Comparison of ENCODE assay signal across 28 cellular contexts in the genomic region with DNA sequence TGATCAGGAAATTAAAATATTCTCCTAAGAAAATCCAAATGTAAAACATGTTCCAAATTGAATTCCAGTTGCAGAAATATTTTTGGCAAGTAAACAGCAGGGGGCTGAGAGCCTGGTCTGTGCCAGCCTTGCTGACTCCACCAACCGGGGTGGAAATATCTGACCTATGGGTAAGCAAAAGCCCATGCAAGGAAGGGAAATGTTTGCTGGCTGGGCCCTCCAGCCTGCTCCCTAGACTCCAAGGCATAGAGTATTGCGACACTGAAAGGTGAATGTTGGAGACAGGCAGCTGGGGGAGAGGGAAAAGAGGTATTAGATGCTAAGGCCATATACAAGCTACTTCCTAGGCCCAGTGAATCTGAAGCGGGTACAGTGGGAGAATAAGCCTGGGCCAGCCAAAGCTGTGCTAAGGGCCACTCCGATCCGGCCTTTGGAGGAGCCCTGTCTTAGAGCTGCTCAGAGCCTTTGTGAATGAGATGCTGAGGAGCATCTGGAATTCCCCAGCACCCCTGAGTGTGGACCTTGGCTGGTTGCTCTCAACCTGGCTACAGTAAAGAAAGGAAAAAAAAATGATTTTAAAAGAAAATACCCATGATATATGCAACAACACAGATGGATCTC. TPM values are rescaled to one million over a fixed set of nuclear protein-coding genes. Genes with fewer than 3 reads are reported as not detected.
DNase-seq lines count a peak whose midpoint lies in the region; ATAC-seq and TF ChIP-seq lines count a peak whose summit lies in the region.
"Had no signal": no experiment of that assay in that cellular context is flagged by ENCODE, and none has a peak within 500 bp of the region (broad histone marks: within the 10 kb centered on the region; RNA-seq: fewer than 3 reads in every experiment).

No MANE protein-coding gene starts in this region.

- H3K4me1 Mint-ChIP-seq in MCF 10A (ENCODE audit: insufficient read depth, unreplicated experiment) = no peaks in the 10 kb centered on the region
- peaks cover 13% of the 10 kb centered on the region for H3K4me1 Mint-ChIP-seq in WTC11
- H3K4me1 Mint-ChIP-seq: nephron progenitor cell; stimulated activated effector memory CD8-positive, alpha-beta T cell treated with anti-CD3 and anti-CD28 coated beads, Interleukin-12 subunit alpha, Interleukin-12 subunit beta, amount 100 ng/mL, for 72 hours had no signal

- H3K4me3 ChIP-seq in mammary epithelial cell (replicated peaks in 1 of 3; ENCODE audit: insufficient read depth in 1 of 3, low read depth in 2 of 3, low read length in 3 of 3) (no peak overlapping the region), fibroblast of pulmonary artery (replicated peaks; ENCODE audit: low read depth, low read length) (no peak overlapping the region)
- H3K4me3 ChIP-seq: PC-9, upper lobe of right lung had no signal

- dilution Hi-C loops in mammary epithelial cell (cut with HindIII; ENCODE audit: low sequenced_read_pairs) = no loop called here

- no peak for TF ChIP-seq CTCF in MCF 10A (IDR thresholded peaks at IDR 0.05; ENCODE audit: unreplicated experiment)
- TF ChIP-seq CTCF in mammary epithelial cell (conservative IDR thresholded peaks at IDR 0.05 in 1 of 2, IDR thresholded peaks at IDR 0.05 in 1 of 2; ENCODE audit: extremely low read depth in 1 of 2, insufficient read depth in 1 of 2, low read depth in 1 of 2, low read length in 2 of 2) = no peak
- TF ChIP-seq CTCF in WTC11 (IDR thresholded peaks at IDR 0.05) = no peak
- TF ChIP-seq CTCF in fibroblast of pulmonary artery (IDR thresholded peaks at IDR 0.05; ENCODE audit: low read length, missing control alignments) = no peak

- H3K4me1 ChIP-seq in mammary epithelial cell (ENCODE audit: insufficient read depth, low read length) = no peaks in the 10 kb centered on the region
- H3K4me1 ChIP-seq: upper lobe of right lung had no signal

- H2AFZ ChIP-seq in mammary epithelial cell (ENCODE audit: low read depth, low read length) = no peak overlapping the region
- H2AFZ ChIP-seq: PC-9 had no signal

- no peak overlapping the region for H3K4me2 ChIP-seq in mammary epithelial cell (ENCODE audit: insufficient read depth, low read depth, low read length)
- H3K4me2 ChIP-seq: PC-9 had no signal

- H3K4me3 Mint-ChIP-seq in MCF 10A (ENCODE audit: unreplicated experiment) (no peak overlapping the region), WTC11 (no peak overlapping the region)
- H3K4me3 Mint-ChIP-seq: activated T-cell treated with anti-CD3 and anti-CD28 coated beads, Interleukin-2, amount 50 U/mL, for 72 hours; nephron progenitor cell; stimulated activated effector memory CD8-positive, alpha-beta T cell treated with anti-CD3 and anti-CD28 coated beads, Interleukin-12 subunit alpha, Interleukin-12 subunit beta, amount 100 ng/mL, for 72 hours; T-helper 17 cell had no signal

- WGBS in mammary epithelial cell (ENCODE audit: low coverage, missing lambda C conversion rate) = 70% methylated on average over 5 of the region's 5 CpGs

- H3K36me3 Mint-ChIP-seq in MCF 10A (ENCODE audit: insufficient read depth, unreplicated experiment) (no peaks in the 10 kb centered on the region), WTC11 (no peaks in the 10 kb centered on the region)
- H3K36me3 Mint-ChIP-seq: stimulated activated effector memory CD8-positive, alpha-beta T cell treated with anti-CD3 and anti-CD28 coated beads, Interleukin-12 subunit alpha, Interleukin-12 subunit beta, amount 100 ng/mL, for 72 hours had no signal

- DNase-seq in MCF 10A (ENCODE audit: unreplicated experiment) (peak; percentile 26), mammary epithelial cell (no peak), WTC11 (ENCODE audit: low spot score) (no peak), fibroblast of pulmonary artery (ENCODE audit: low read depth) (peak; percentile 18), amniotic stem cell (lab: John Stamatoyannopoulos, UW) (no peak)
- no peak for DNase-seq in stimulated activated CD4-positive, alpha-beta T cell treated with anti-CD3 and anti-CD28 coated beads, Interleukin-2, amount 100 ng/mL, for 24 hours
- no peak for DNase-seq in stimulated activated naive CD4-positive, alpha-beta T cell (lab: John Stamatoyannopoulos, UW)
- DNase-seq: activated CD4-positive, alpha-beta T cell treated with anti-CD3 and anti-CD28 coated beads, Interleukin-2, amount 50 U/mL, for 48 hours; activated T-cell treated with anti-CD3 and anti-CD28 coated beads, Interleukin-2, amount 50 U/mL, for 72 hours; Calu3; cerebellar nuclear complex; hippocampal formation; KG1; mesenchymal stem cell; NCI-H1417 treated with DMSO at 0.1 percent for 48 hours; NCI-H2029 treated with DMSO at 0.1 percent for 48 hours; NCI-H2227 treated with DMSO at 0.1 percent for 48 hours; NCI-H526 treated with DMSO at 0.1 percent for 48 hours; nephron progenitor cell; PC-9; posterior cingulate gyrus; stimulated activated CD4-positive, alpha-beta T cell treated with anti-CD3 and anti-CD28 coated beads, Interleukin-4, amount 100 ng/mL, for 4 hours; T-helper 17 cell; upper lobe of right lung had no signal

- H3K27me3 Mint-ChIP-seq in MCF 10A (ENCODE audit: insufficient read depth, unreplicated experiment) (no peaks in the 10 kb centered on the region), WTC11 (ENCODE audit: low read depth) (no peaks in the 10 kb centered on the region)
- H3K27me3 Mint-ChIP-seq: T-helper 17 cell had no signal

- peak; percentile 18 for ATAC-seq in WTC11
- ATAC-seq: activated CD4-positive, CD25-positive, alpha-beta regulatory T cell treated with anti-CD3 and anti-CD28 coated beads, Interleukin-2, amount 50 U/mL, for 24 hours; activated T-cell treated with anti-CD3 and anti-CD28 coated beads, Interleukin-2, amount 50 U/mL, for 72 hours; left lobe of liver; stimulated activated effector memory CD8-positive, alpha-beta T cell treated with anti-CD3 and anti-CD28 coated beads, Interleukin-12 subunit alpha, Interleukin-12 subunit beta, amount 100 ng/mL, for 72 hours; T-helper 17 cell; upper lobe of right lung had no signal

- CTCF ChIA-PET in MCF 10A (lab: Yijun Ruan, JAX) = interaction anchor here (0.6 to 1.6 kb wide), 5 partner anchors 10 to 68 kb away, joined by 3 to 6 read pairs (median 3); no protein-coding TSS in a partner anchor
- CTCF ChIA-PET in mammary epithelial cell (lab: Charles Lee; ENCODE audit: low non-redundant PET) = no interaction called here
- CTCF ChIA-PET in WTC11 (lab: Charles Lee) = no interaction called here

- H3K9me3 Mint-ChIP-seq in MCF 10A (ENCODE audit: unreplicated experiment) (no peaks in the 10 kb centered on the region), WTC11 (no peaks in the 10 kb centered on the region)
- H3K9me3 Mint-ChIP-seq: activated T-cell treated with anti-CD3 and anti-CD28 coated beads, Interleukin-2, amount 50 U/mL, for 72 hours; nephron progenitor cell; stimulated activated effector memory CD8-positive, alpha-beta T cell treated with anti-CD3 and anti-CD28 coated beads, Interleukin-12 subunit alpha, Interleukin-12 subunit beta, amount 100 ng/mL, for 72 hours had no signal

- intact Hi-C loops in MCF 10A (cut with micrococcal nuclease) (no loop called here), mammary epithelial cell (cut with micrococcal nuclease) (no loop called here)

- H3K36me3 ChIP-seq in mammary epithelial cell (ENCODE audit: insufficient read depth, low read length) = no peaks in the 10 kb centered on the region
- H3K36me3 ChIP-seq: upper lobe of right lung had no signal

- POLR2A ChIA-PET in MCF 10A (lab: Yijun Ruan, JAX) (interaction anchor here (0.8 kb wide), 1 partner anchor 9 kb away, joined by 3 read pairs; no protein-coding TSS in a partner anchor), WTC11 (lab: Charles Lee) (no interaction called here)

- no peaks in the 10 kb centered on the region for H4K20me1 ChIP-seq in mammary epithelial cell (ENCODE audit: insufficient read depth, low read length)

- BruUV-seq in MCF 10A (replicated peaks; lab: Mats Ljungman, UMichigan) (no TSS peak), mammary epithelial cell (replicated peaks; lab: Mats Ljungman, UMichigan) (no TSS peak)

- no peaks in the 10 kb centered on the region for H3K9me3 ChIP-seq in mammary epithelial cell (replicated peaks; ENCODE audit: insufficient read depth, low read length)
- H3K9me3 ChIP-seq: upper lobe of right lung had no signal

- H3K27ac ChIP-seq in mammary epithelial cell (ENCODE audit: insufficient read depth, low read depth, low read length) (no peak overlapping the region), temporal lobe (ENCODE audit: low read depth, low read length) (peak overlapping the region; percentile 56)
- H3K27ac ChIP-seq: PC-9, upper lobe of right lung had no signal

- H3K27me3 ChIP-seq in mammary epithelial cell (ENCODE audit: insufficient read depth, low read length) = no peaks in the 10 kb centered on the region
- H3K27me3 ChIP-seq: upper lobe of right lung had no signal

- in situ Hi-C loops in mammary epithelial cell (cut with MboI; ENCODE audit: low sequenced_read_pairs in 2 of 2) = no loop called here

- H3K79me2 ChIP-seq in mammary epithelial cell (ENCODE audit: insufficient read depth, low read length) = no peaks in the 10 kb centered on the region

- no peak overlapping the region for H3K9ac ChIP-seq in mammary epithelial cell (ENCODE audit: insufficient read depth, low read length)

- H3K27ac Mint-ChIP-seq in MCF 10A (ENCODE audit: low read depth, unreplicated experiment) (no peak overlapping the region), WTC11 (no peak overlapping the region)
- H3K27ac Mint-ChIP-seq: activated T-cell treated with anti-CD3 and anti-CD28 coated beads, Interleukin-2, amount 50 U/mL, for 72 hours; nephron progenitor cell; stimulated activated effector memory CD8-positive, alpha-beta T cell treated with anti-CD3 and anti-CD28 coated beads, Interleukin-12 subunit alpha, Interleukin-12 subunit beta, amount 100 ng/mL, for 72 hours; T-helper 17 cell had no signal

TF ChIP-seq in WTC11, 78 proteins besides CTCF, POLR2A, EP300 and RAD21 (continues in another document):
- TF ChIP-seq NFYB (CRISPR knock-in tag; conservative IDR thresholded peaks at IDR 0.05; ENCODE audit: low read depth) = no peak
- TF ChIP-seq ZNF396 (CRISPR knock-in tag; IDR thresholded peaks at IDR 0.05; ENCODE audit: borderline replicate concordance) = no peak
- TF ChIP-seq, protein P1, sequence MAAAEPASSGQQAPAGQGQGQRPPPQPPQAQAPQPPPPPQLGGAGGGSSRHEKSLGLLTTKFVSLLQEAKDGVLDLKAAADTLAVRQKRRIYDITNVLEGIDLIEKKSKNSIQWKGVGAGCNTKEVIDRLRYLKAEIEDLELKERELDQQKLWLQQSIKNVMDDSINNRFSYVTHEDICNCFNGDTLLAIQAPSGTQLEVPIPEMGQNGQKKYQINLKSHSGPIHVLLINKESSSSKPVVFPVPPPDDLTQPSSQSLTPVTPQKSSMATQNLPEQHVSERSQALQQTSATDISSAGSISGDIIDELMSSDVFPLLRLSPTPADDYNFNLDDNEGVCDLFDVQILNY (CRISPR knock-in tag; IDR thresholded peaks at IDR 0.05) = no peak
- no peak for TF ChIP-seq ETV6 (CRISPR knock-in tag; IDR thresholded peaks at IDR 0.05)

RNA-seq across cellular contexts. Expression of a gene that starts 24.9 kb away (rescaled TPM):
- total RNA-seq in MCF 10A (2022) (20.0 and 24.4 TPM in 2 replicates), mammary epithelial cell (100 to 1,000 TPM in 1 of 2 donors, 10 to 100 TPM in 1; 53.2 to 117 TPM), WTC11 (2021) (40.7 to 41.9 TPM (median 41.8 TPM) in 3 replicates), temporal lobe (149 TPM)
- 31.0 TPM for polyA plus RNA-seq in mammary epithelial cell
- polyA minus RNA-seq in mammary epithelial cell = 41.2 TPM

Comparison
In these comparisons a context has a peak if more than half of its experiments do, and no peak if none do; other contexts are left out.
1. DNase-seq: peak in MCF 10A (single experiment) and fibroblast of pulmonary artery (single experiment); none in mammary epithelial cell (single experiment), WTC11 (single experiment), stimulated activated CD4-positive, alpha-beta T cell treated with anti-CD3 and anti-CD28 coated beads, Interleukin-2, amount 100 ng/mL, for 24 hours (0 of 2), amniotic stem cell (single experiment) and stimulated activated naive CD4-positive, alpha-beta T cell (0 of 6).